ENCODE assay signal across 1 cellular context in genomic region chr18:4455113-4455811, GRCh38.
TF ChIP-seq lines count a peak whose summit lies in the region.

Gene DLGAP1, minus strand, starts transcription at chr18:4455307.

TF ChIP-seq in WTC11, 78 proteins besides CTCF, POLR2A, EP300 and RAD21 (continued from another document):
- TF ChIP-seq, protein P1, sequence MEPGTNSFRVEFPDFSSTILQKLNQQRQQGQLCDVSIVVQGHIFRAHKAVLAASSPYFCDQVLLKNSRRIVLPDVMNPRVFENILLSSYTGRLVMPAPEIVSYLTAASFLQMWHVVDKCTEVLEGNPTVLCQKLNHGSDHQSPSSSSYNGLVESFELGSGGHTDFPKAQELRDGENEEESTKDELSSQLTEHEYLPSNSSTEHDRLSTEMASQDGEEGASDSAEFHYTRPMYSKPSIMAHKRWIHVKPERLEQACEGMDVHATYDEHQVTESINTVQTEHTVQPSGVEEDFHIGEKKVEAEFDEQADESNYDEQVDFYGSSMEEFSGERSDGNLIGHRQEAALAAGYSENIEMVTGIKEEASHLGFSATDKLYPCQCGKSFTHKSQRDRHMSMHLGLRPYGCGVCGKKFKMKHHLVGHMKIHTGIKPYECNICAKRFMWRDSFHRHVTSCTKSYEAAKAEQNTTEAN (CRISPR knock-in tag; IDR thresholded peaks at IDR 0.05), result no peak
- TF ChIP-seq FOXJ3 (CRISPR knock-in tag; IDR thresholded peaks at IDR 0.05; ENCODE audit: borderline replicate concordance), result no peak
